Comparison of ENCODE assay signal across 9 cellular contexts in genomic region chr4:139229534-139230039, GRCh38. TPM values are rescaled to one million over a fixed set of nuclear protein-coding genes. Genes with fewer than 3 reads are reported as not detected.
DNase-seq lines count a peak whose midpoint lies in the region; ATAC-seq and TF ChIP-seq lines count a peak whose summit lies in the region.
"Had no signal": no experiment of that assay in that cellular context is flagged by ENCODE, and none has a peak within 500 bp of the region (broad histone marks: within the 10 kb centered on the region; RNA-seq: fewer than 3 reads in every experiment).

No MANE protein-coding gene starts in this region.

- WGBS in mammary epithelial cell (ENCODE audit: low coverage, missing lambda C conversion rate): 34% methylated on average over 3 of the region's 3 CpGs

- H2AFZ ChIP-seq in mammary epithelial cell (ENCODE audit: low read depth, low read length): no peak overlapping the region

- no peak overlapping the region for H3K27ac ChIP-seq in mammary epithelial cell (ENCODE audit: insufficient read depth, low read depth, low read length)
- no peak overlapping the region for H3K27ac ChIP-seq in upper lobe of right lung
- H3K27ac ChIP-seq: epithelial cell of prostate had no signal

- no peaks in the 10 kb centered on the region for H3K79me2 ChIP-seq in mammary epithelial cell (ENCODE audit: insufficient read depth, low read length)

- H3K9me3 ChIP-seq in mammary epithelial cell (replicated peaks; ENCODE audit: insufficient read depth, low read length) (no peaks in the 10 kb centered on the region), upper lobe of right lung (no peaks in the 10 kb centered on the region)

- H3K9me3 Mint-ChIP-seq in HFFc6: no peaks in the 10 kb centered on the region

- H3K27me3 Mint-ChIP-seq in HFFc6 (ENCODE audit: insufficient read depth): no peaks in the 10 kb centered on the region

- no peak overlapping the region for H3K4me3 Mint-ChIP-seq in HFFc6

- no peaks in the 10 kb centered on the region for H3K4me1 ChIP-seq in mammary epithelial cell (ENCODE audit: insufficient read depth, low read length)
- H3K4me1 ChIP-seq in upper lobe of right lung: no peaks in the 10 kb centered on the region

- dilution Hi-C loops in mammary epithelial cell (cut with HindIII; ENCODE audit: low sequenced_read_pairs): loop anchor here (5.0 kb wide), 1 partner anchor 68 kb away; no protein-coding TSS in a partner anchor

- H3K4me3 ChIP-seq in mammary epithelial cell (replicated peaks in 1 of 3; ENCODE audit: insufficient read depth in 1 of 3, low read depth in 2 of 3, low read length in 3 of 3): no peak overlapping the region
- H3K4me3 ChIP-seq in upper lobe of right lung: no peak overlapping the region

- H3K9ac ChIP-seq in mammary epithelial cell (ENCODE audit: insufficient read depth, low read length): no peak overlapping the region

- no TSS peak for BruUV-seq in mammary epithelial cell (replicated peaks; lab: Mats Ljungman, UMichigan)

- CTCF ChIA-PET in mammary epithelial cell (lab: Charles Lee; ENCODE audit: low non-redundant PET): no interaction called here

- H3K36me3 Mint-ChIP-seq in HFFc6 (ENCODE audit: low read depth): no peaks in the 10 kb centered on the region

- peak overlapping the region; percentile 23 for H3K4me2 ChIP-seq in mammary epithelial cell (ENCODE audit: insufficient read depth, low read depth, low read length)

- in situ Hi-C loops in mammary epithelial cell (cut with MboI; ENCODE audit: low sequenced_read_pairs in 2 of 2): loop anchor here (5.0 kb wide), 1 partner anchor 68 kb away; no protein-coding TSS in a partner anchor

- peaks cover 7% of the 10 kb centered on the region for H3K4me1 Mint-ChIP-seq in HFFc6 (ENCODE audit: low read depth)

- no peak overlapping the region for H3K27ac Mint-ChIP-seq in HFFc6

- no peaks in the 10 kb centered on the region for H3K27me3 ChIP-seq in mammary epithelial cell (ENCODE audit: insufficient read depth, low read length)
- no peaks in the 10 kb centered on the region for H3K27me3 ChIP-seq in upper lobe of right lung

- peak; percentile 93 for TF ChIP-seq CTCF in HFFc6 (IDR thresholded peaks at IDR 0.05)
- peak; percentile 73 to 75 for TF ChIP-seq CTCF in mammary epithelial cell (conservative IDR thresholded peaks at IDR 0.05 in 1 of 2, IDR thresholded peaks at IDR 0.05 in 1 of 2; ENCODE audit: extremely low read depth in 1 of 2, insufficient read depth in 1 of 2, low read depth in 1 of 2, low read length in 2 of 2)
- peak; percentile 80 for TF ChIP-seq CTCF in upper lobe of right lung (IDR thresholded peaks at IDR 0.05)

- intact Hi-C loops in mammary epithelial cell (cut with micrococcal nuclease): loop anchor here (1.0 to 10.0 kb wide), 6 partner anchors 52 to 199 kb away; partner anchors contain the start of genes ELF2 and MGARP
- intact Hi-C loops in upper lobe of right lung (cut with DNase I): no loop called here

- H3K36me3 ChIP-seq in mammary epithelial cell (ENCODE audit: insufficient read depth, low read length) (no peaks in the 10 kb centered on the region), upper lobe of right lung (no peaks in the 10 kb centered on the region)

- ATAC-seq in upper lobe of right lung: peak; percentile 83

- DNase-seq in activated gamma-delta T cell treated with Interleukin-2 at 50 U/mL for 16 hours (peak; percentile 12), activated gamma-delta T cell (lab: John Stamatoyannopoulos, UW) (no peak), HFFc6 (peak; percentile 51), NCI-H526 treated with DMSO at 0.1 percent for 48 hours (lab: John Stamatoyannopoulos, UW) (peak; percentile 41), mammary epithelial cell (peak; percentile 47), left kidney (ENCODE audit: low read depth, low spot score) (peak; percentile 71), upper lobe of right lung (no peak)
- no peak for DNase-seq in NK-92 treated with Interleukin-12 subunit alpha and Interleukin-12 subunit beta, amount 100 ng/mL, for 24 hours (lab: John Stamatoyannopoulos, UW)

- H4K20me1 ChIP-seq in mammary epithelial cell (ENCODE audit: insufficient read depth, low read length): no peaks in the 10 kb centered on the region

RNA-seq across cellular contexts. Expression of gene MGARP, which starts 50.4 kb away (rescaled TPM):
- total RNA-seq in HFFc6 (2021; fragmentation: NEBNext Ultra II Directional; extraction: Animal tissue kit (Norgen Biotek cat#: 25700)): 10 to 100 TPM; 10.4 to 38.5 (median 11.8) TPM
- total RNA-seq in mammary epithelial cell (1 to 10 TPM; 4.7 to 5.5 TPM), upper lobe of right lung (0.75 TPM)
- polyA plus RNA-seq in mammary epithelial cell: 2.7 TPM
- not detected for polyA minus RNA-seq in mammary epithelial cell

RNA-seq across cellular contexts. Expression of gene ELF2, which starts 52.6 kb away (rescaled TPM):
- 10 to 100 TPM; 17.6 to 23.3 (median 21.1) TPM for total RNA-seq in HFFc6 (2021; fragmentation: NEBNext Ultra II Directional; extraction: Animal tissue kit (Norgen Biotek cat#: 25700))
- total RNA-seq in mammary epithelial cell: 10 to 100 TPM; 23.8 to 34.0 TPM
- 16.1 TPM for polyA plus RNA-seq in mammary epithelial cell
- polyA minus RNA-seq in mammary epithelial cell: 33.1 TPM
- total RNA-seq in upper lobe of right lung: 48.2 TPM

Comparison
In these comparisons a context has a peak if more than half of its experiments do, and no peak if none do; other contexts are left out.
1. DNase-seq: peak in activated gamma-delta T cell treated with Interleukin-2 at 50 U/mL for 16 hours (single experiment), HFFc6 (single experiment), NCI-H526 treated with DMSO at 0.1 percent for 48 hours (single experiment), mammary epithelial cell (single experiment) and left kidney (single experiment); none in activated gamma-delta T cell (single experiment), upper lobe of right lung (single experiment) and NK-92 treated with Interleukin-12 subunit alpha and Interleukin-12 subunit beta, amount 100 ng/mL, for 24 hours (single experiment).
2. Peak in every context shown above with its lines, with median percentiles within 50 percentile points of each other: CTCF ChIP-seq.